In the genomic region with DNA sequence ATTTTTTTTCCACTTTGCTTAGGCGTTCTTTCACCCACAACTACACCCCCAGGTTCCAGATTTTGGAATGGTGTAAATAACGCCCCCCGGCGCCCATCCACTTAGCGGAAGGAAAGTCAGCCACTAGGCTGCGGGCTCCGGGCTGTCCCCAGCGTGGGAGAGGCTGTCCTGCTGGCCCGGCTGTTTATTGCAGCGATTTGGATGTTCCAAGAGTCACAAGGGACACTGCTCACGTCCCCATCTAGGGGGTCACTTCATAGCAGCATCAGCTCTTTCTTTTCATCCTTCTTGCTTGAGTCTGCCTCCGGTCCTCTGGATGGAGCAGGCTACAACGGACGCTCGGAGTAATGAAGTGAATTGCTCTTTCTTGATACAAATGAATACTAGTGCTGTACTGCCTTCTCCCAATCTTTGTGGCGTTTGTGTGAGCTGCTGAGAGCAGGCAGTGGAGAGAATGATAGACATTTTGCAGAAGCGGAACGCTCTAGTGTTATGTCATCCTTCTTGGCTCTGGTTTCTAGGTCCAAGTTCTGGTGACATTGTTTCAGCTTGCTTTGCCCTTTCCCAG, we compare ENCODE assay signal across 8 cellular contexts. TPM values are rescaled to one million over a fixed set of nuclear protein-coding genes. Genes with fewer than 3 reads are reported as not detected.
DNase-seq lines count a peak whose midpoint lies in the region; ATAC-seq, FAIRE-seq and TF ChIP-seq lines count a peak whose summit lies in the region.

No MANE protein-coding gene starts in this region.

- peaks cover 14 to 18% of the 10 kb centered on the region in 2 donors for H3K4me1 Mint-ChIP-seq in immature natural killer cell

- FAIRE-seq in bronchial epithelial cell (lab: Jason Lieb, UNC) = no peak

- H3K4me1 ChIP-seq in HUES48 (ENCODE audit: control insufficient read depth, insufficient read depth, low read length) (peaks cover 49% of the 10 kb centered on the region), spleen (peaks cover 12 to 30% (median 23%) of the 10 kb centered on the region in 6 donors)

- H3K9me3 ChIP-seq in HUES48 (ENCODE audit: control insufficient read depth, insufficient read depth, low read length) (no peaks in the 10 kb centered on the region), spleen (no peaks in the 10 kb centered on the region)

- H3K27me3 Mint-ChIP-seq in immature natural killer cell (ENCODE audit: low read depth in 3 of 3) = peaks cover 4 to 23% (median 23%) of the 10 kb centered on the region in 3 donors

- ATAC-seq in HG03095 (IDR thresholded peaks at IDR 0.05; ENCODE audit: unreplicated experiment) (no peak), HG03571 (IDR thresholded peaks at IDR 0.05; ENCODE audit: unreplicated experiment) (no peak)

- no peaks in the 10 kb centered on the region for H3K36me3 ChIP-seq in HUES48 (ENCODE audit: control insufficient read depth, insufficient read depth, low read length)
- no peaks in the 10 kb centered on the region for H3K36me3 ChIP-seq in bronchial epithelial cell (ENCODE audit: control insufficient read depth, insufficient read depth, low read length)
- no peaks in the 10 kb centered on the region for H3K36me3 ChIP-seq in spleen

- TF ChIP-seq CTCF in bronchial epithelial cell (IDR thresholded peaks at IDR 0.05; ENCODE audit: insufficient read depth, low read length, severe bottlenecking) (peak; percentile 9), spleen (IDR thresholded peaks at IDR 0.05 in 8 of 11, conservative IDR thresholded peaks at IDR 0.05 in 3 of 11) (peak in 5 of 11 experiments; percentile 19 to 31 (median 26))

- no peaks in the 10 kb centered on the region for H3K36me3 Mint-ChIP-seq in immature natural killer cell

- H3K4me3 ChIP-seq in HUES48 (ENCODE audit: low read depth, low read length) (peak overlapping the region; percentile 62), bronchial epithelial cell (ENCODE audit: low read depth, low read length) (no peak overlapping the region), spleen (peak overlapping the region; percentile 51 to 88 (median 65))

- H3K27me3 ChIP-seq in HUES48 (ENCODE audit: control insufficient read depth, insufficient read depth, low read length) (peaks cover 25% of the 10 kb centered on the region), bronchial epithelial cell (ENCODE audit: control insufficient read depth, insufficient read depth, low read length) (peaks cover 31% of the 10 kb centered on the region), spleen (replicated peaks in 1 of 7) (peaks cover 0 to 81% (median 7%) of the 10 kb centered on the region in 7 donors)

- no peak overlapping the region for H3K9ac ChIP-seq in HUES48 (ENCODE audit: low read depth, low read length)

- peak; percentile 29 for DNase-seq in EL
- peak; percentile 74 for DNase-seq in SKM-1 treated with dmso at 0.1 percent for 144 hours (lab: John Stamatoyannopoulos, UW; ENCODE audit: unreplicated experiment)
- no peak for DNase-seq in bronchial epithelial cell (ENCODE audit: low read depth)
- DNase-seq in immature natural killer cell = peak in 2 of 3 donors; percentile 18 to 19
- DNase-seq in spleen = peak; percentile 78

- peak overlapping the region; percentile 15 for H3K27ac ChIP-seq in HUES48 (ENCODE audit: low read depth, low read length)
- peak overlapping the region in 4 of 8 donors; percentile 21 to 71 (median 34) for H3K27ac ChIP-seq in spleen

- peak overlapping the region; percentile 72 to 85 (median 82) for H3K4me3 Mint-ChIP-seq in immature natural killer cell

- 2 to 6% (median 4%) methylated on average over 18 of the region's 18 CpGs for WGBS in spleen, 5 donors

- H3K27ac Mint-ChIP-seq in immature natural killer cell = no peak overlapping the region

- no peak for TF ChIP-seq POLR2A in spleen (IDR thresholded peaks at IDR 0.05)

- peaks cover 0 to 3% (median 0%) of the 10 kb centered on the region in 6 donors for H3K9me3 Mint-ChIP-seq in immature natural killer cell

- intact Hi-C loops in spleen (cut with DNase I; ENCODE audit: low total_unique reads) = no loop called here

RNA-seq across cellular contexts. Expression of gene PAIP2B, which starts 50.7 kb away (rescaled TPM):
- total RNA-seq in bronchial epithelial cell (1.3 and 5.2 TPM in 2 replicates), spleen (1 to 10 TPM; 2.8 to 6.9 (median 3.6) TPM)
- polyA plus RNA-seq in immature natural killer cell (1 to 10 TPM; 1.3 to 2.5 (median 1.6) TPM), spleen (1 to 10 TPM in 2 of 3 donors, under 1 TPM in 1; 0.93 to 1.4 (median 1.3) TPM)

RNA-seq across cellular contexts. Expression of gene ZNF638, which starts 54.0 kb away (rescaled TPM):
- total RNA-seq in bronchial epithelial cell (86.9 and 112 TPM in 2 replicates), spleen (100 to 1,000 TPM; 128 to 310 (median 174) TPM)
- polyA plus RNA-seq in immature natural killer cell (10 to 100 TPM in 2 of 3 donors, 1 to 10 TPM in 1; 9.4 to 37.7 (median 21.8) TPM), spleen (100 to 1,000 TPM in 2 of 3 donors, 10 to 100 TPM in 1; 80.7 to 145 (median 114) TPM)
